Comparison of ENCODE assay signal across 14 cellular contexts in genomic region chr11:67448220-67448609, GRCh38. TPM values are rescaled to one million over a fixed set of nuclear protein-coding genes. Genes with fewer than 3 reads are reported as not detected.
A peak's percentile ranks its signal among the peaks of the same experiment; 100 is the strongest.
DNase-seq lines count a peak whose midpoint lies in the region; ATAC-seq, FAIRE-seq and TF ChIP-seq lines count a peak whose summit lies in the region.
"Had no signal": no experiment of that assay in that cellular context is flagged by ENCODE, and none has a peak within 500 bp of the region (broad histone marks: within the 10 kb centered on the region; RNA-seq: fewer than 3 reads in every experiment).

No MANE protein-coding gene starts in this region.

- peaks cover 7% of the 10 kb centered on the region for H3K27me3 Mint-ChIP-seq in stimulated activated naive CD8-positive, alpha-beta T cell treated with anti-CD3 and anti-CD28 coated beads, Interleukin-15, amount 100 ng/mL, for 72 hours
- H3K27me3 Mint-ChIP-seq in mesothelial cell of epicardium (ENCODE audit: low read depth), result no peaks in the 10 kb centered on the region

- H3K27ac ChIP-seq in GM12878 (ENCODE audit: control insufficient read depth, insufficient read depth), result no peak overlapping the region
- H3K27ac ChIP-seq: PC-9 had no signal

- no peak for TF ChIP-seq CTCF in GM12878 (IDR thresholded peaks at IDR 0.05 in 2 of 3, conservative IDR thresholded peaks at IDR 0.05 in 1 of 3; ENCODE audit: control insufficient read depth in 2 of 3, extremely low read depth in 1 of 3, insufficient read depth in 1 of 3, low read depth in 3 of 3, low read length in 3 of 3)
- no peak for TF ChIP-seq CTCF in mesothelial cell of epicardium (IDR thresholded peaks at IDR 0.05; ENCODE audit: unreplicated experiment)

- no TSS peak for BruUV-seq in GM12878 (replicated peaks; lab: Mats Ljungman, UMichigan)

- no peak overlapping the region for H3K4me3 ChIP-seq in GM12878
- H3K4me3 ChIP-seq: PC-9 had no signal

- no peak overlapping the region for H2AFZ ChIP-seq in GM12878 (ENCODE audit: control insufficient read depth, low read depth, low read length)
- H2AFZ ChIP-seq: PC-9 had no signal

- TF ChIP-seq EP300 in GM12878 (IDR thresholded peaks at IDR 0.05; ENCODE audit: borderline replicate concordance in 1 of 2, control insufficient read depth in 1 of 2, low read depth in 2 of 2, low read length in 2 of 2), result no peak

- WGBS in GM12878 (ENCODE audit: insufficient coverage, insufficient replicate concordance, low lambda C conversion rate, missing lambda C conversion rate), result 96% methylated on average over 7 of the region's 7 CpGs

- CTCF ChIA-PET in GM12878 (lab: Yijun Ruan, JAX), result interaction anchor here (0.7 to 1.5 kb wide), 3 partner anchors 11 to 12 kb away, joined by 3 to 6 read pairs (median 4); no protein-coding TSS in a partner anchor

- no peaks in the 10 kb centered on the region for H3K9me3 Mint-ChIP-seq in stimulated activated naive CD8-positive, alpha-beta T cell treated with anti-CD3 and anti-CD28 coated beads, Interleukin-15, amount 100 ng/mL, for 72 hours
- H3K9me3 Mint-ChIP-seq in mesothelial cell of epicardium, result no peaks in the 10 kb centered on the region

- H3K79me2 ChIP-seq in GM12878 (ENCODE audit: control insufficient read depth, insufficient read depth, low read length), result peaks cover 10% of the 10 kb centered on the region

- no peak for TF ChIP-seq RAD21 in GM12878 (IDR thresholded peaks at IDR 0.05; ENCODE audit: insufficient read depth, low read depth, low read length)

- H4K20me1 ChIP-seq in GM12878 (ENCODE audit: control insufficient read depth, insufficient read depth), result no peaks in the 10 kb centered on the region

- no peak for FAIRE-seq in GM12878 (lab: Jason Lieb, UNC)

- no peaks in the 10 kb centered on the region for H3K36me3 Mint-ChIP-seq in mesothelial cell of epicardium

- no peaks in the 10 kb centered on the region for H3K27me3 ChIP-seq in GM12878 (replicated peaks in 1 of 2; ENCODE audit: control insufficient read depth in 2 of 2, insufficient read depth in 2 of 2, low read length in 1 of 2)

- POLR2A ChIA-PET in GM12878 (lab: Charles Lee), result interaction anchor here (1.9 kb wide), 2 partner anchors 13 to 36 kb away, joined by 4 to 7 read pairs; no protein-coding TSS in a partner anchor

- peaks cover 32% of the 10 kb centered on the region for H3K4me1 ChIP-seq in GM12878 (ENCODE audit: control insufficient read depth, insufficient read depth, low read length)

- 0 out of 2 replicates have a peak, but pooled peaks have one; percentile 19 for TF ChIP-seq POLR2A in GM12878 (IDR thresholded peaks at IDR 0.05; ENCODE audit: low read depth, low read length)

- no peak for DNase-seq in stimulated activated naive CD8-positive, alpha-beta T cell treated with anti-CD3 and anti-CD28 coated beads, Interleukin-15, amount 100 ng/mL, for 72 hours
- DNase-seq in stimulated activated naive CD8-positive, alpha-beta T cell treated with anti-CD3 and anti-CD28 coated beads, Interleukin-15, Interleukin-2, amounts not matched to agents 100 U/mL and 50 U/mL, for 24 hours, result no peak
- DNase-seq in GM12878 (ENCODE audit: low read depth, low spot score), result no peak
- no peak for DNase-seq in mesothelial cell of epicardium (ENCODE audit: low spot score in 2 of 2, unreplicated experiment in 2 of 2)
- DNase-seq in DMS114 treated with DMSO at 0.1 percent for 48 hours (lab: John Stamatoyannopoulos, UW; ENCODE audit: unreplicated experiment), result no peak
- no peak for DNase-seq in NCI-H82 (lab: John Stamatoyannopoulos, UW)
- DNase-seq in activated effector memory CD4-positive, alpha-beta T cell treated with Interleukin-2 at 50 U/mL for 16 hours, result no peak
- DNase-seq: ACHN, GOT3, KG1, NCI-H1048, NCI-H1694, PC-9 had no signal

- RAD21 ChIA-PET in GM12878 (lab: Charles Lee; ENCODE audit: unreplicated experiment), result no interaction called here

- no peak for ATAC-seq in stimulated activated naive CD8-positive, alpha-beta T cell treated with anti-CD3 and anti-CD28 coated beads, Interleukin-15, amount 100 ng/mL, for 72 hours
- ATAC-seq in stimulated activated naive CD8-positive, alpha-beta T cell treated with anti-CD3 and anti-CD28 coated beads, Interleukin-15, Interleukin-2, amounts not matched to agents 100 U/mL and 50 U/mL, for 24 hours, result no peak
- no peak for ATAC-seq in GM12878

- H3K4me2 ChIP-seq in GM12878 (ENCODE audit: control insufficient read depth, insufficient read depth), result no peak overlapping the region
- H3K4me2 ChIP-seq: PC-9 had no signal

- SMC1A ChIA-PET in GM12878 (lab: Charles Lee; ENCODE audit: uncharacterized antibody, unreplicated experiment), result interaction anchor here (1.3 kb wide), 1 partner anchor 11 kb away, joined by 6 read pairs; the partner anchor contains the start of gene PTPRCAP

- no peaks in the 10 kb centered on the region for H3K9me3 ChIP-seq in GM12878 (replicated peaks; ENCODE audit: control insufficient read depth, insufficient read depth, low read length)

- peaks cover 71% of the 10 kb centered on the region for H3K4me1 Mint-ChIP-seq in stimulated activated naive CD8-positive, alpha-beta T cell treated with anti-CD3 and anti-CD28 coated beads, Interleukin-15, amount 100 ng/mL, for 72 hours
- peaks cover 8% of the 10 kb centered on the region for H3K4me1 Mint-ChIP-seq in mesothelial cell of epicardium

- no peak overlapping the region for H3K9ac ChIP-seq in GM12878 (ENCODE audit: control insufficient read depth, insufficient read depth, low read length)

- intact Hi-C loops in GM12878 (cut with micrococcal nuclease; ENCODE audit: unreplicated experiment), result no loop called here

- in situ Hi-C loops in GM12878 (cut with MboI), result no loop called here

- H3K36me3 ChIP-seq in GM12878 (ENCODE audit: control insufficient read depth in 2 of 2, insufficient read depth in 2 of 2, low read length in 1 of 2), result no peaks in the 10 kb centered on the region

- peak overlapping the region; percentile 63 to 85 for H3K27ac Mint-ChIP-seq in stimulated activated naive CD8-positive, alpha-beta T cell treated with anti-CD3 and anti-CD28 coated beads, Interleukin-15, amount 100 ng/mL, for 72 hours
- peak overlapping the region; percentile 21 for H3K27ac Mint-ChIP-seq in mesothelial cell of epicardium

- no peak overlapping the region for H3K4me3 Mint-ChIP-seq in stimulated activated naive CD8-positive, alpha-beta T cell treated with anti-CD3 and anti-CD28 coated beads, Interleukin-15, amount 100 ng/mL, for 72 hours
- no peak overlapping the region for H3K4me3 Mint-ChIP-seq in mesothelial cell of epicardium

RNA-seq across cellular contexts. Expression of gene GPR152, which starts 4.3 kb away (rescaled TPM):
- not detected in 2 replicates for total RNA-seq in GM12878 (2013; cell fraction: nucleolus; rRNA removed)
- total RNA-seq in GM12878 (2014; rRNA removed) (not detected in 2 replicates), GM12878 (2014; rRNA removed; fragmentation: Illumina TruSeq; extraction: Trizol) (not detected in 2 replicates), GM12878 (2021) (not detected in 2 replicates), mesothelial cell of epicardium (0.16 TPM in 1 of 3 replicates, not detected in the others)
- not detected for polyA plus RNA-seq in GM12878 (2011; ENCODE audit: low read depth)
- polyA plus RNA-seq in GM12878 (2011; rRNA removed) (not detected in 2 replicates), GM12878 (2014; fragmentation: Illumina TruSeq; extraction: Trizol) (not detected in 2 replicates), GM12878 (2014; fragmentation: Nextera tagmentation; extraction: Ambion mirVana) (not detected), GM12878 (2014; rRNA removed) (not detected in 2 replicates), GM12878 (2016; fragmentation: Nextera tagmentation; extraction: Ambion mirVana) (not detected)
- polyA plus RNA-seq in GM12878 (2011; cell fraction: cytosol; rRNA removed), result not detected in 2 replicates
- not detected in 2 replicates for polyA plus RNA-seq in GM12878 (2011; cell fraction: nucleus; rRNA removed)
- 0.18 and 0.20 TPM in 2 replicates for polyA plus RNA-seq in GM12878 (2012)
- not detected in 2 replicates for polyA minus RNA-seq in GM12878 (2011; rRNA and poly(A)+ RNA removed)
- not detected in 2 replicates for polyA minus RNA-seq in GM12878 (2011; cell fraction: cytosol; rRNA and poly(A)+ RNA removed)
- polyA minus RNA-seq in GM12878 (2011; cell fraction: nucleus; rRNA and poly(A)+ RNA removed), result not detected in 2 replicates
- total RNA-seq: M059J, PC-9 had no signal

RNA-seq across cellular contexts. Expression of gene CORO1B, which starts 4.9 kb away (rescaled TPM):
- total RNA-seq in GM12878 (2013; cell fraction: nucleolus; rRNA removed), result 27.7 and 31.4 TPM in 2 replicates
- 21.3 and 24.6 TPM in 2 replicates for total RNA-seq in GM12878 (2014; rRNA removed)
- 6.3 and 7.4 TPM in 2 replicates for total RNA-seq in GM12878 (2014; rRNA removed; fragmentation: Illumina TruSeq; extraction: Trizol)
- total RNA-seq in GM12878 (2021), result 28.5 and 30.6 TPM in 2 replicates
- polyA plus RNA-seq in GM12878 (2011; ENCODE audit: low read depth), result 6.5 TPM
- polyA plus RNA-seq in GM12878 (2011; rRNA removed), result 8.0 and 26.4 TPM in 2 replicates
- 36.3 and 58.1 TPM in 2 replicates for polyA plus RNA-seq in GM12878 (2011; cell fraction: cytosol; rRNA removed)
- polyA plus RNA-seq in GM12878 (2011; cell fraction: nucleus; rRNA removed), result 85.0 and 107 TPM in 2 replicates
- polyA plus RNA-seq in GM12878 (2012), result 26.2 and 37.8 TPM in 2 replicates
- polyA plus RNA-seq in GM12878 (2014; fragmentation: Illumina TruSeq; extraction: Trizol), result 2.5 and 7.0 TPM in 2 replicates
- 1 to 10 TPM in 1 of 2 experiments, under 1 TPM in 1; 0.24 to 1.9 TPM for polyA plus RNA-seq in GM12878 (2014; fragmentation: Nextera tagmentation; extraction: Ambion mirVana)
- 21.7 and 26.9 TPM in 2 replicates for polyA plus RNA-seq in GM12878 (2014; rRNA removed)
- polyA plus RNA-seq in GM12878 (2016; fragmentation: Nextera tagmentation; extraction: Ambion mirVana), result 10 to 100 TPM; 23.6 to 25.1 TPM
- polyA minus RNA-seq in GM12878 (2011; rRNA and poly(A)+ RNA removed), result 25.8 and 31.5 TPM in 2 replicates
- 16.2 and 16.5 TPM in 2 replicates for polyA minus RNA-seq in GM12878 (2011; cell fraction: cytosol; rRNA and poly(A)+ RNA removed)
- 31.6 and 47.2 TPM in 2 replicates for polyA minus RNA-seq in GM12878 (2011; cell fraction: nucleus; rRNA and poly(A)+ RNA removed)
- total RNA-seq in mesothelial cell of epicardium, result 70.2 to 75.7 TPM (median 71.7 TPM) in 3 replicates

RNA-seq across cellular contexts. Expression of gene CABP4, which starts 6.9 kb away (rescaled TPM):
- total RNA-seq in GM12878 (2013; cell fraction: nucleolus; rRNA removed), result 5.1 and 6.4 TPM in 2 replicates
- total RNA-seq in GM12878 (2014; rRNA removed) (not detected in 2 replicates), GM12878 (2014; rRNA removed; fragmentation: Illumina TruSeq; extraction: Trizol) (0.13 and 0.18 TPM in 2 replicates), GM12878 (2021) (0.41 and 0.69 TPM in 2 replicates), mesothelial cell of epicardium (0.29 to 0.43 TPM (median 0.33 TPM) in 3 replicates)
- polyA plus RNA-seq in GM12878 (2011; ENCODE audit: low read depth), result 0.30 TPM
- polyA plus RNA-seq in GM12878 (2011; rRNA removed) (0.27 and 0.55 TPM in 2 replicates), GM12878 (2014; fragmentation: Illumina TruSeq; extraction: Trizol) (0.04 and 0.44 TPM in 2 replicates), GM12878 (2014; fragmentation: Nextera tagmentation; extraction: Ambion mirVana) (under 1 TPM; 0.05 to 0.06 TPM), GM12878 (2014; rRNA removed) (0.15 and 0.19 TPM in 2 replicates), GM12878 (2016; fragmentation: Nextera tagmentation; extraction: Ambion mirVana) (under 1 TPM in 1 of 2 experiments, not detected in 1; 0.15 TPM)
- polyA plus RNA-seq in GM12878 (2011; cell fraction: cytosol; rRNA removed), result 0.04 and 0.12 TPM in 2 replicates
- polyA plus RNA-seq in GM12878 (2011; cell fraction: nucleus; rRNA removed), result 0.79 and 0.94 TPM in 2 replicates
- 0.51 and 0.84 TPM in 2 replicates for polyA plus RNA-seq in GM12878 (2012)
- polyA minus RNA-seq in GM12878 (2011; rRNA and poly(A)+ RNA removed), result not detected in 2 replicates
- not detected in 2 replicates for polyA minus RNA-seq in GM12878 (2011; cell fraction: cytosol; rRNA and poly(A)+ RNA removed)
- polyA minus RNA-seq in GM12878 (2011; cell fraction: nucleus; rRNA and poly(A)+ RNA removed), result 0.29 TPM in 1 of 2 replicates, not detected in the other

RNA-seq across cellular contexts. Expression of gene PTPRCAP, which starts 10.7 kb away (rescaled TPM):
- 56.0 and 64.3 TPM in 2 replicates for total RNA-seq in GM12878 (2013; cell fraction: nucleolus; rRNA removed)
- total RNA-seq in GM12878 (2014; rRNA removed) (195 and 266 TPM in 2 replicates), GM12878 (2014; rRNA removed; fragmentation: Illumina TruSeq; extraction: Trizol) (38.4 and 45.3 TPM in 2 replicates), GM12878 (2021) (197 and 204 TPM in 2 replicates), mesothelial cell of epicardium (1.4 to 1.8 TPM (median 1.6 TPM) in 3 replicates)
- 102 TPM for polyA plus RNA-seq in GM12878 (2011; ENCODE audit: low read depth)
- polyA plus RNA-seq in GM12878 (2011; rRNA removed) (21.1 and 49.8 TPM in 2 replicates), GM12878 (2014; fragmentation: Illumina TruSeq; extraction: Trizol) (0.70 and 9.3 TPM in 2 replicates), GM12878 (2014; fragmentation: Nextera tagmentation; extraction: Ambion mirVana) (1 to 10 TPM; 4.7 to 9.3 TPM), GM12878 (2014; rRNA removed) (257 and 361 TPM in 2 replicates), GM12878 (2016; fragmentation: Nextera tagmentation; extraction: Ambion mirVana) (100 to 1,000 TPM; 200 to 239 TPM)
- 123 and 201 TPM in 2 replicates for polyA plus RNA-seq in GM12878 (2011; cell fraction: cytosol; rRNA removed)
- 92.2 and 109 TPM in 2 replicates for polyA plus RNA-seq in GM12878 (2011; cell fraction: nucleus; rRNA removed)
- 177 and 267 TPM in 2 replicates for polyA plus RNA-seq in GM12878 (2012)
- 32.3 and 78.7 TPM in 2 replicates for polyA minus RNA-seq in GM12878 (2011; rRNA and poly(A)+ RNA removed)
- polyA minus RNA-seq in GM12878 (2011; cell fraction: cytosol; rRNA and poly(A)+ RNA removed), result 39.3 and 42.1 TPM in 2 replicates
- 47.1 and 83.3 TPM in 2 replicates for polyA minus RNA-seq in GM12878 (2011; cell fraction: nucleus; rRNA and poly(A)+ RNA removed)

RNA-seq across cellular contexts. Expression of gene RPS6KB2, which starts 19.9 kb away (rescaled TPM):
- 49.5 and 61.9 TPM in 2 replicates for total RNA-seq in GM12878 (2013; cell fraction: nucleolus; rRNA removed)
- 68.4 and 72.5 TPM in 2 replicates for total RNA-seq in GM12878 (2014; rRNA removed)
- 36.6 and 41.8 TPM in 2 replicates for total RNA-seq in GM12878 (2014; rRNA removed; fragmentation: Illumina TruSeq; extraction: Trizol)
- 68.1 and 70.9 TPM in 2 replicates for total RNA-seq in GM12878 (2021)
- 17.7 TPM for polyA plus RNA-seq in GM12878 (2011; ENCODE audit: low read depth)
- polyA plus RNA-seq in GM12878 (2011; rRNA removed), result 36.8 and 48.7 TPM in 2 replicates
- 68.3 and 102 TPM in 2 replicates for polyA plus RNA-seq in GM12878 (2011; cell fraction: cytosol; rRNA removed)
- polyA plus RNA-seq in GM12878 (2011; cell fraction: nucleus; rRNA removed), result 177 and 183 TPM in 2 replicates
- polyA plus RNA-seq in GM12878 (2012), result 39.6 and 41.2 TPM in 2 replicates
- polyA plus RNA-seq in GM12878 (2014; fragmentation: Illumina TruSeq; extraction: Trizol), result 15.7 and 41.1 TPM in 2 replicates
- 1 to 10 TPM in 1 of 2 experiments, under 1 TPM in 1; 0.39 to 2.3 TPM for polyA plus RNA-seq in GM12878 (2014; fragmentation: Nextera tagmentation; extraction: Ambion mirVana)
- 88.3 and 99.8 TPM in 2 replicates for polyA plus RNA-seq in GM12878 (2014; rRNA removed)
- 100 to 1,000 TPM in 1 of 2 experiments, 10 to 100 TPM in 1; 95.4 to 101 TPM for polyA plus RNA-seq in GM12878 (2016; fragmentation: Nextera tagmentation; extraction: Ambion mirVana)
- polyA minus RNA-seq in GM12878 (2011; rRNA and poly(A)+ RNA removed), result 58.9 and 82.0 TPM in 2 replicates
- 22.7 and 32.3 TPM in 2 replicates for polyA minus RNA-seq in GM12878 (2011; cell fraction: cytosol; rRNA and poly(A)+ RNA removed)
- polyA minus RNA-seq in GM12878 (2011; cell fraction: nucleus; rRNA and poly(A)+ RNA removed), result 51.4 and 86.0 TPM in 2 replicates
- 59.7 to 63.1 TPM (median 62.2 TPM) in 3 replicates for total RNA-seq in mesothelial cell of epicardium
